ENCODE assay signal across 9 cellular contexts in the genomic region with DNA sequence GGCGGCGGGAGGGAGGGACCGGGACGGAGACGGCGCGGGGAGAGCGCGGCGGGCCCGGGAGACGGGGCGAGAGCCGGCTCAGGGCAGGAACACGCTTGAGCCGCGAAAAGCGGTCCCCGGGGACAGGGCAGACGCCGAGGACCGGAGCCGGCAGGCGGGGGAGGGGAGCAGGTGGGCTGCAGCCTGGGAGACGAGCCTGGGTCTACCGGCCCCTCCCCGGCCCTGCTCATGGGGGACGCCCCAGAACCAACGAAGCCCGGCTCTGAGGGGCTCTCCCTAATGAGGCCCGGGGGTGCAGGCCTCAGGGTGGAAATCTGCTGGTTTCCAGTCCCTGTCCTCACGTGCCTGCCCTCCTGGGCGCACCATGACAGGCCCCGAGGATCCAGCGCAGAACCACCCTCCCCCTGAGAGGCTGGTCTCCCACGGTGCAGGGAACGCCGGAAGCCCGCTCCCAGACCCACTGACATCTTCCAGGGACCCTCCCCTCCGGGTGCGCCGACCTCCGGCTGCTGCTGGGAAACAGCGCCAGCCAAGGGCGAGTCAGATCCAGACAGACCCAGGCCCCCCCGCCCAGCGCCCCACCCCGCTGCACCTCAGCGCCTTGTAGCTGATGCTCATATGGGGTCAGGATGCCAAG. TPM values are rescaled to one million over a fixed set of nuclear protein-coding genes. Genes with fewer than 3 reads are reported as not detected.
DNase-seq lines count a peak whose midpoint lies in the region; TF ChIP-seq lines count a peak whose summit lies in the region.
"Had no signal": no experiment of that assay in that cellular context is flagged by ENCODE, and none has a peak within 500 bp of the region (broad histone marks: within the 10 kb centered on the region; RNA-seq: fewer than 3 reads in every experiment).

No MANE protein-coding gene starts in this region.

- no peaks in the 10 kb centered on the region for H3K9me3 Mint-ChIP-seq in progenitor cell of endocrine pancreas (ENCODE audit: low read depth)

- no peak overlapping the region for H3K27ac Mint-ChIP-seq in progenitor cell of endocrine pancreas

- H3K27me3 Mint-ChIP-seq in progenitor cell of endocrine pancreas: peaks cover 26% of the 10 kb centered on the region

- DNase-seq in Jurkat, Clone E6-1 (ENCODE audit: low read depth, low spot score): no peak
- DNase-seq in dorsolateral prefrontal cortex (no peak), progenitor cell of endocrine pancreas (ENCODE audit: low spot score, unreplicated experiment) (peak; percentile 21), GOT3 (lab: John Stamatoyannopoulos, UW) (no peak), medulla oblongata (ENCODE audit: extremely low spot score) (no peak)
- no peak for DNase-seq in stimulated activated CD4-positive, alpha-beta T cell treated with anti-CD3 and anti-CD28 coated beads, Interleukin-4, amount 100 ng/mL, for 4 hours
- DNase-seq: amniotic stem cell, SHP77 treated with DMSO at 0.1 percent for 48 hours had no signal

- peaks cover 1% of the 10 kb centered on the region for H3K4me1 Mint-ChIP-seq in progenitor cell of endocrine pancreas (ENCODE audit: low read depth)

- H3K4me3 Mint-ChIP-seq in progenitor cell of endocrine pancreas (ENCODE audit: low read depth): no peak overlapping the region

- TF ChIP-seq CTCF in dorsolateral prefrontal cortex (IDR thresholded peaks at IDR 0.05 in 54 of 56, conservative IDR thresholded peaks at IDR 0.05 in 2 of 56; ENCODE audit: low read depth in 1 of 56, partially characterized antibody in 56 of 56): peak in 1 of 56 donors; percentile 2
- TF ChIP-seq CTCF in progenitor cell of endocrine pancreas (IDR thresholded peaks at IDR 0.05; ENCODE audit: unreplicated experiment): no peak

- intact Hi-C loops in dorsolateral prefrontal cortex (cut with DNase I): no loop called here

- H3K27me3 ChIP-seq in dorsolateral prefrontal cortex: peaks cover 0 to 15% (median 0%) of the 10 kb centered on the region in 45 donors

- peak overlapping the region in 50 of 59 donors; percentile 34 to 95 (median 72) for H3K27ac ChIP-seq in dorsolateral prefrontal cortex

- no peaks in the 10 kb centered on the region for H3K36me3 Mint-ChIP-seq in progenitor cell of endocrine pancreas (ENCODE audit: insufficient read depth)

- H3K4me3 ChIP-seq in Jurkat, Clone E6-1 (ENCODE audit: low read length): peak overlapping the region; percentile 28
- peak overlapping the region in 58 of 59 donors; percentile 19 to 78 (median 60) for H3K4me3 ChIP-seq in dorsolateral prefrontal cortex

RNA-seq across cellular contexts. Expression of a gene that starts 0.6 kb away (rescaled TPM):
- 53.4 TPM for polyA plus RNA-seq in Jurkat, Clone E6-1 (2012; ENCODE audit: insufficient read depth, insufficient read length)
- total RNA-seq in dorsolateral prefrontal cortex (100 to 1,000 TPM; 166 to 904 (median 657) TPM), progenitor cell of endocrine pancreas (11.0 and 11.8 TPM in 2 replicates)

RNA-seq across cellular contexts. Expression of a gene that starts 21.1 kb away (rescaled TPM):
- polyA plus RNA-seq in Jurkat, Clone E6-1 (2012; ENCODE audit: insufficient read depth, insufficient read length): 214 TPM
- 100 to 1,000 TPM in 110 of 120 experiments, 10 to 100 TPM in 10; 80.2 to 340 (median 148) TPM for total RNA-seq in dorsolateral prefrontal cortex
- 340 and 374 TPM in 2 replicates for total RNA-seq in progenitor cell of endocrine pancreas

RNA-seq across cellular contexts. Expression of a gene that starts 27.0 kb away (rescaled TPM):
- polyA plus RNA-seq in Jurkat, Clone E6-1 (2012; ENCODE audit: insufficient read depth, insufficient read length): 6.5 TPM
- 100 to 1,000 TPM in 119 of 120 experiments, 10 to 100 TPM in 1; 75.7 to 403 (median 241) TPM for total RNA-seq in dorsolateral prefrontal cortex
- 14.6 and 15.6 TPM in 2 replicates for total RNA-seq in progenitor cell of endocrine pancreas

RNA-seq across cellular contexts. Expression of a gene that starts 37.7 kb away (rescaled TPM):
- not detected for polyA plus RNA-seq in Jurkat, Clone E6-1 (2012; ENCODE audit: insufficient read depth, insufficient read length)
- total RNA-seq in dorsolateral prefrontal cortex (under 1 TPM in 66 of 120 experiments, not detected in 54; 0.13 to 0.64 (median 0.24) TPM), progenitor cell of endocrine pancreas (0.29 and 0.31 TPM in 2 replicates)

RNA-seq across cellular contexts. Expression of a gene that starts 48.1 kb away (rescaled TPM):
- not detected for polyA plus RNA-seq in Jurkat, Clone E6-1 (2012; ENCODE audit: insufficient read depth, insufficient read length)
- total RNA-seq in dorsolateral prefrontal cortex (not detected), progenitor cell of endocrine pancreas (not detected in 2 replicates)
- total RNA-seq: mucosa of gallbladder had no signal

Comparison
In these comparisons a context has a peak if more than half of its experiments do, and no peak if none do; other contexts are left out.
1. RNA of a gene that starts 0.6 kb away (total RNA-seq): 166 to 904 TPM in dorsolateral prefrontal cortex; 11.0 to 11.8 TPM in progenitor cell of endocrine pancreas; every median in the first group is over 10 times any median in the second.